In genomic region chr5:113124914-113125313, GRCh38 we compare ENCODE assay signal across 22 cellular contexts.
"Had no signal": no experiment of that assay in that cellular context is flagged by ENCODE, and none has a peak within 500 bp of the region (broad histone marks: within the 10 kb centered on the region; RNA-seq: fewer than 3 reads in every experiment).

No MANE protein-coding gene starts in this region.

- H3K9me3 ChIP-seq: MG63, SJSA1 had no signal

- H3K4me3 ChIP-seq: MG63, SJSA1, SK-N-MC had no signal

- DNase-seq: KBM-7, MG63, NCI-H1092, NCI-H1105 treated with DMSO at 0.1 percent for 48 hours, NCI-H1417 treated with DMSO at 0.1 percent for 48 hours, NCI-H146, NCI-H1694 treated with DMSO at 0.1 percent for 48 hours, NCI-H2029, NCI-H2081 treated with DMSO at 0.1 percent for 48 hours, NCI-H2171, NCI-H226, NCI-H446, NCI-H510A, NCI-H524 treated with DMSO at 0.1 percent for 48 hours, NCI-H69, NCI-H774, Right ventricle myocardium superior, RPMI8226, SIG-M5 had no signal

- H3K36me3 ChIP-seq: MG63, SJSA1 had no signal

- FAIRE-seq: RCC 7860 had no signal

- H3K27me3 ChIP-seq: SJSA1 had no signal

- H3K4me1 ChIP-seq: SJSA1 had no signal

- H3K27ac ChIP-seq: SJSA1, SK-N-MC had no signal
